1 cellular context compared by ENCODE assay signal in genomic region chr4:168846414-168846813, GRCh38.
TF ChIP-seq lines count a peak whose summit lies in the region.

No MANE protein-coding gene starts in this region.

TF ChIP-seq in H1, 55 proteins besides CTCF, POLR2A, EP300 and RAD21 (continued from another document):
- no peak for TF ChIP-seq SIN3A (conservative IDR thresholded peaks at IDR 0.05 in 1 of 2, IDR thresholded peaks at IDR 0.05 in 1 of 2; ENCODE audit: low read depth in 1 of 2, low read length in 2 of 2)
- TF ChIP-seq SP2 (IDR thresholded peaks at IDR 0.05; ENCODE audit: low read length): no peak
- TF ChIP-seq KDM1A (IDR thresholded peaks at IDR 0.05; ENCODE audit: borderline replicate concordance, low read length): no peak
- no peak for TF ChIP-seq KDM5A (IDR thresholded peaks at IDR 0.05; ENCODE audit: low read length)
- TF ChIP-seq RXRA (IDR thresholded peaks at IDR 0.05; ENCODE audit: insufficient read depth, low read depth, low read length): no peak
- TF ChIP-seq NRF1 (IDR thresholded peaks at IDR 0.05; ENCODE audit: low read depth, low read length): no peak
- no peak for TF ChIP-seq CBX5 (IDR thresholded peaks at IDR 0.05; ENCODE audit: low read depth, low read length)
- TF ChIP-seq BCL11A (IDR thresholded peaks at IDR 0.05; ENCODE audit: low read depth in 2 of 2, low read length in 2 of 2): no peak
TF ChIP-seq in H1: peak in this region for 0.
